28 cellular contexts compared by ENCODE assay signal in the genomic region with DNA sequence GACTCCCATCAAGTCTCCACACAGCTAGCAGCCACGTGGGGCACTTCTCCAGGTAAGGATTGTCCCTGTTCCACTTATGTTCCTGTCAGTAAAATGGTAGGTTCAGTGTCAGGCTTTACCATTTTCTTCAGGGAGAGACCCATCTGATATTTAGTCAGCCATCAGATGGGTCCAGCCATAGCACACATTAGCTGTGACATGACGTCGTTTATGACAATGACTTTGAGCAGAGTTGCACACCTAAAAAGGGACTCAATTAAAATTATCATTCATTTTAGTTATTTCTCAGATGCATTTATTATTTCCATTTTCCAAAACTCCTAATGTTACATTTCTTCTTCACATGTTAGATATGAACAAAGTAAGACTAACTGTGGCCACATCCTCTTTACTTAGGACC.
"Had no signal": no experiment of that assay in that cellular context is flagged by ENCODE, and none has a peak within 500 bp of the region (broad histone marks: within the 10 kb centered on the region; RNA-seq: fewer than 3 reads in every experiment).

No MANE protein-coding gene starts in this region.

- H3K9me3 ChIP-seq: colonic mucosa, esophagus muscularis mucosa, gastrocnemius medialis had no signal

- H3K27me3 ChIP-seq: colonic mucosa, esophagus muscularis mucosa, esophagus squamous epithelium, foreskin keratinocyte, gastrocnemius medialis, gastroesophageal sphincter, heart left ventricle, heart right ventricle had no signal

- H3K36me3 ChIP-seq: colonic mucosa, esophagus muscularis mucosa, esophagus squamous epithelium, gastrocnemius medialis, gastroesophageal sphincter, heart left ventricle, heart right ventricle had no signal

- H3K4me3 ChIP-seq: colonic mucosa, coronary artery, dorsolateral prefrontal cortex, esophagus muscularis mucosa, esophagus squamous epithelium, gastrocnemius medialis, gastroesophageal sphincter, heart left ventricle, heart right ventricle had no signal

- ATAC-seq: effector memory CD8-positive, alpha-beta T cell; esophagus mucosa; foreskin keratinocyte; gastrocnemius medialis; gastroesophageal sphincter; heart left ventricle; heart right ventricle had no signal

- FAIRE-seq: colon, endometrium, endothelial cell of umbilical vein, frontal cortex had no signal

- H3K4me1 ChIP-seq: colonic mucosa, esophagus squamous epithelium, foreskin keratinocyte, gastrocnemius medialis, gastroesophageal sphincter, heart left ventricle, heart right ventricle had no signal

- H3K27ac ChIP-seq: colonic mucosa, coronary artery, dorsolateral prefrontal cortex, epithelial cell of prostate, esophagus muscularis mucosa, esophagus squamous epithelium, foreskin keratinocyte, gastrocnemius medialis, gastroesophageal sphincter, heart left ventricle, heart right ventricle had no signal

- DNase-seq: colonic mucosa; cortex of kidney; dermis blood vessel endothelial cell; dorsolateral prefrontal cortex; effector CD4-positive, alpha-beta T cell; effector CD8-positive, alpha-beta T cell; effector memory CD4-positive, alpha-beta T cell; effector memory CD8-positive, alpha-beta T cell; endodermal cell; erythroblast; esophagus squamous epithelium; foreskin fibroblast; foreskin keratinocyte; foreskin melanocyte; gastrocnemius medialis; glutamatergic neuron; head of caudate nucleus; heart left ventricle; heart right ventricle had no signal
